ENCODE assay signal across 36 cellular contexts in genomic region chr22:26291940-26292666, GRCh38.
"Had no signal": no experiment of that assay in that cellular context is flagged by ENCODE, and none has a peak within 500 bp of the region (broad histone marks: within the 10 kb centered on the region; RNA-seq: fewer than 3 reads in every experiment).

No MANE protein-coding gene starts in this region.

- H3K9me2 ChIP-seq: SK-N-SH had no signal

- H3K9me3 Mint-ChIP-seq: activated naive CD8-positive, alpha-beta T cell treated with anti-CD3 and anti-CD28 coated beads, Interleukin-2, amount 50 U/mL, for 24 hours; activated T-cell treated with anti-CD3 and anti-CD28 coated beads, Interleukin-2, amount 50 U/mL, for 4 hours; activated T-helper 1 cell treated with anti-CD3 and anti-CD28 coated beads, Interleukin-12 subunit alpha, Interleukin-12 subunit beta, Interleukin-2, Interleukin-4 antibody, amounts not matched to agents 30 ng/mL and 10 ng/mL and 1 ng/mL, durations not matched to agents 14 hours and 24 hours and 36 hours; T-helper 2 cell treated with Interferon-gamma antibody and Interleukin-4, amounts not matched to agents 5 μg/mL and 100 μg/mL, for 36 hours had no signal

- H3K4me3 Mint-ChIP-seq: activated CD4-positive, alpha-beta T cell treated with anti-CD3 and anti-CD28 coated beads for 36 hours; activated CD4-positive, alpha-beta T cell treated with anti-CD3 and anti-CD28 coated beads, Interleukin-2, amount 10 ng/mL, durations not matched to agents 7 days and 5 days; activated CD8-positive, alpha-beta T cell treated with anti-CD3 and anti-CD28 coated beads, Interleukin-2, amount 10 ng/mL, durations not matched to agents 7 days and 5 days; activated naive CD4-positive, alpha-beta T cell treated with anti-CD3 and anti-CD28 coated beads, Interleukin-2, amount 10 ng/mL, durations not matched to agents 7 days and 5 days; activated naive CD8-positive, alpha-beta T cell; activated naive CD8-positive, alpha-beta T cell treated with anti-CD3 and anti-CD28 coated beads, Interleukin-2, amount 50 U/mL, for 24 hours; activated T-cell treated with anti-CD3 and anti-CD28 coated beads, Interleukin-2, amount 50 U/mL, for 4 hours; activated T-helper 1 cell treated with anti-CD3 and anti-CD28 coated beads, Interleukin-12 subunit alpha, Interleukin-12 subunit beta, Interleukin-2, Interleukin-4 antibody, amounts not matched to agents 30 ng/mL and 10 ng/mL and 1 ng/mL, durations not matched to agents 14 hours and 24 hours and 36 hours; brain; T-helper 1 cell treated with Interleukin-12 subunit alpha and Interleukin-12 subunit beta and Interleukin-4 antibody, amounts not matched to agents 30 μg/mL and 1 μg/mL, for 36 hours; T-helper 2 cell treated with Interferon-gamma antibody and Interleukin-4, amounts not matched to agents 5 μg/mL and 100 μg/mL, for 36 hours had no signal

- H3K9me3 ChIP-seq: MG63, Peyer's patch, SJSA1, SK-N-SH had no signal

- H3K36me3 Mint-ChIP-seq: activated naive CD4-positive, alpha-beta T cell treated with anti-CD3 and anti-CD28 coated beads, Interleukin-2, amount 10 ng/mL, durations not matched to agents 7 days and 5 days; activated naive CD8-positive, alpha-beta T cell had no signal

- ATAC-seq: activated CD4-positive, alpha-beta T cell treated with anti-CD3 and anti-CD28 coated beads for 36 hours; activated CD4-positive, CD25-positive, alpha-beta regulatory T cell treated with anti-CD3 and anti-CD28 coated beads, Interleukin-2, amount 50 U/mL, for 24 hours; activated CD8-positive, alpha-beta T cell treated with anti-CD3 and anti-CD28 coated beads, Interleukin-2, amount 10 ng/mL, durations not matched to agents 7 days and 5 days; activated naive CD8-positive, alpha-beta T cell treated with anti-CD3 and anti-CD28 coated beads, Interleukin-2, amount 50 U/mL, for 24 hours; activated T-cell treated with anti-CD3 and anti-CD28 coated beads, Interleukin-2, amount 50 U/mL, for 4 hours; PC-3 had no signal

- DNase-seq: activated CD4-positive, alpha-beta T cell treated with anti-CD3 and anti-CD28 coated beads for 36 hours; activated CD4-positive, alpha-beta T cell treated with anti-CD3 and anti-CD28 coated beads, Interleukin-2, amount 10 ng/mL, durations not matched to agents 7 days and 5 days; activated CD4-positive, alpha-beta T cell treated with anti-CD3 and anti-CD28 coated beads, Interleukin-2, amount 50 U/mL, for 48 hours; activated CD8-positive, alpha-beta memory T cell treated with anti-CD3 and anti-CD28 coated beads, Interleukin-2, amount 50 U/mL, for 4 hours; activated CD8-positive, alpha-beta T cell treated with anti-CD3 and anti-CD28 coated beads, Interleukin-2, amount 10 ng/mL, durations not matched to agents 7 days and 5 days; activated gamma-delta T cell treated with Interleukin-2 at 50 U/mL for 16 hours; activated naive CD4-positive, alpha-beta T cell treated with anti-CD3 and anti-CD28 coated beads, Interleukin-2, amount 10 ng/mL, durations not matched to agents 7 days and 5 days; activated naive CD8-positive, alpha-beta T cell treated with anti-CD3 and anti-CD28 coated beads, Interleukin-2, amount 50 U/mL, for 24 hours; activated T-cell treated with anti-CD3 and anti-CD28 coated beads for 4 hours; activated T-cell treated with anti-CD3 and anti-CD28 coated beads, Interleukin-2, amount 50 U/mL, for 4 hours; anterior cingulate cortex; caudate nucleus; cerebellar nuclear complex; Kasumi-1; MG63; NCI-H1048; NCI-H1105 treated with DMSO at 0.1 percent for 48 hours; NCI-H1436; NCI-H1694 treated with DMSO at 0.1 percent for 48 hours; NCI-H2029; NCI-H345; NCI-H524 treated with DMSO at 0.1 percent for 48 hours; NCI-H748 treated with DMSO at 0.1 percent for 48 hours; NK-92 treated with Interleukin-12 subunit alpha and Interleukin-12 subunit beta, amount 100 ng/mL, for 24 hours; PC-3; Peyer's patch; RPMI8226; SHP77 treated with DMSO at 0.1 percent for 48 hours; SK-N-SH had no signal

- H3K4me3 ChIP-seq: MG63, Peyer's patch, SJSA1 had no signal

- H3K27ac ChIP-seq: Peyer's patch, SJSA1 had no signal

- H3K9ac ChIP-seq: SK-N-SH had no signal

- H3K36me3 ChIP-seq: MG63, Peyer's patch, SJSA1 had no signal

- H3K4me1 ChIP-seq: Peyer's patch, SJSA1 had no signal

- H3K4me2 ChIP-seq: SK-N-SH had no signal

- H3K27me3 ChIP-seq: Peyer's patch had no signal

- H3K27ac Mint-ChIP-seq: activated CD4-positive, alpha-beta T cell treated with anti-CD3 and anti-CD28 coated beads for 36 hours; activated CD4-positive, alpha-beta T cell treated with anti-CD3 and anti-CD28 coated beads, Interleukin-2, amount 10 ng/mL, durations not matched to agents 7 days and 5 days; activated CD8-positive, alpha-beta T cell treated with anti-CD3 and anti-CD28 coated beads, Interleukin-2, amount 10 ng/mL, durations not matched to agents 7 days and 5 days; activated naive CD4-positive, alpha-beta T cell treated with anti-CD3 and anti-CD28 coated beads, Interleukin-2, amount 10 ng/mL, durations not matched to agents 7 days and 5 days; activated naive CD8-positive, alpha-beta T cell; activated naive CD8-positive, alpha-beta T cell treated with anti-CD3 and anti-CD28 coated beads, Interleukin-2, amount 50 U/mL, for 24 hours; activated T-helper 1 cell treated with anti-CD3 and anti-CD28 coated beads, Interleukin-12 subunit alpha, Interleukin-12 subunit beta, Interleukin-2, Interleukin-4 antibody, amounts not matched to agents 30 ng/mL and 10 ng/mL and 1 ng/mL, durations not matched to agents 14 hours and 24 hours and 36 hours; brain; T-helper 1 cell treated with Interleukin-12 subunit alpha and Interleukin-12 subunit beta and Interleukin-4 antibody, amounts not matched to agents 30 μg/mL and 1 μg/mL, for 36 hours; T-helper 2 cell treated with Interferon-gamma antibody and Interleukin-4, amounts not matched to agents 5 μg/mL and 100 μg/mL, for 36 hours had no signal
